In genomic region chrX:133638285-133638684, GRCh38 we compare ENCODE assay signal across 21 cellular contexts.
A peak's percentile ranks its signal among the peaks of the same experiment; 100 is the strongest.
DNase-seq lines count a peak whose midpoint lies in the region; ATAC-seq and TF ChIP-seq lines count a peak whose summit lies in the region.
"Had no signal": no experiment of that assay in that cellular context is flagged by ENCODE, and none has a peak within 500 bp of the region (broad histone marks: within the 10 kb centered on the region; RNA-seq: fewer than 3 reads in every experiment).

No MANE protein-coding gene starts in this region.

- H2BK15ac ChIP-seq in mesendoderm (replicated peaks; ENCODE audit: low read depth), result no peak overlapping the region

- ATAC-seq in T-cell (replicated peaks in 1 of 4) (no peak), HG02870 (IDR thresholded peaks at IDR 0.05; ENCODE audit: unreplicated experiment) (no peak)
- ATAC-seq: activated naive CD8-positive, alpha-beta T cell treated with anti-CD3 and anti-CD28 coated beads, Interleukin-2, amount 50 U/mL, for 24 hours; activated T-helper 17 cell treated with anti-CD3 and anti-CD28 coated beads, Interleukin-2, amount 50 U/mL, for 72 hours; gastroesophageal sphincter; GM12878; left cardiac atrium had no signal

- no peaks in the 10 kb centered on the region for H3K79me1 ChIP-seq in mesendoderm (ENCODE audit: low read length)

- no peaks in the 10 kb centered on the region for H3K79me2 ChIP-seq in mesendoderm (ENCODE audit: control insufficient read depth, insufficient read depth, low read length)

- no peak overlapping the region for H2AK5ac ChIP-seq in mesendoderm (ENCODE audit: low read length)

- H3K27me3 ChIP-seq in mesendoderm (ENCODE audit: insufficient read depth, low read length, poor library complexity) (no peaks in the 10 kb centered on the region), sigmoid colon (no peaks in the 10 kb centered on the region)
- H3K27me3 ChIP-seq: cardiac muscle cell, gastroesophageal sphincter had no signal

- no peaks in the 10 kb centered on the region for H3K4me1 ChIP-seq in mesendoderm (ENCODE audit: control insufficient read depth, low read depth, low read length)
- H3K4me1 ChIP-seq in sigmoid colon, result no peaks in the 10 kb centered on the region
- H3K4me1 ChIP-seq: spleen had no signal

- no peak overlapping the region for H2BK5ac ChIP-seq in mesendoderm (ENCODE audit: low read length)

- DNase-seq in DMS153 treated with DMSO at 0.1 percent for 48 hours (lab: John Stamatoyannopoulos, UW; ENCODE audit: unreplicated experiment) (peak; percentile 27), NCI-H2029 (lab: John Stamatoyannopoulos, UW) (peak; percentile 45), astrocyte of the spinal cord (ENCODE audit: low read depth, low spot score) (peak; percentile 27), mesendoderm (no peak), T-cell (no peak), T-helper 2 cell (no peak), sigmoid colon (no peak)
- DNase-seq: activated CD4-positive, CD25-positive, alpha-beta regulatory T cell treated with anti-CD3 and anti-CD28 coated beads, Interleukin-2, amount 50 U/mL, for 72 hours; activated naive CD8-positive, alpha-beta T cell treated with anti-CD3 and anti-CD28 coated beads, Interleukin-2, amount 50 U/mL, for 24 hours; dermis blood vessel endothelial cell; left cardiac atrium; NCI-H1092; NCI-H82; spleen had no signal

- no peaks in the 10 kb centered on the region for H3K36me3 Mint-ChIP-seq in T-cell

- no peak overlapping the region for H3K4me3 Mint-ChIP-seq in T-cell
- H3K4me3 Mint-ChIP-seq: activated naive CD8-positive, alpha-beta T cell treated with anti-CD3 and anti-CD28 coated beads, Interleukin-2, amount 50 U/mL, for 24 hours; activated T-helper 17 cell treated with anti-CD3 and anti-CD28 coated beads, Interleukin-2, amount 50 U/mL, for 72 hours; neural crest cell had no signal

- TF ChIP-seq EP300 in sigmoid colon (IDR thresholded peaks at IDR 0.05), result no peak

- in situ Hi-C loops in astrocyte of the spinal cord (cut with HindIII; ENCODE audit: low sequenced_read_pairs), result no loop called here

- CTCF ChIA-PET in T-cell (lab: Charles Lee), result no interaction called here

- peaks cover 0 to 33% of the 10 kb centered on the region in 2 donors for H3K27me3 Mint-ChIP-seq in T-cell
- H3K27me3 Mint-ChIP-seq: activated naive CD8-positive, alpha-beta T cell treated with anti-CD3 and anti-CD28 coated beads, Interleukin-2, amount 50 U/mL, for 24 hours; activated T-helper 17 cell treated with anti-CD3 and anti-CD28 coated beads, Interleukin-2, amount 50 U/mL, for 72 hours had no signal

- H3K9me3 Mint-ChIP-seq in T-cell, result no peaks in the 10 kb centered on the region
- H3K9me3 Mint-ChIP-seq: activated naive CD8-positive, alpha-beta T cell treated with anti-CD3 and anti-CD28 coated beads, Interleukin-2, amount 50 U/mL, for 24 hours; activated T-helper 17 cell treated with anti-CD3 and anti-CD28 coated beads, Interleukin-2, amount 50 U/mL, for 72 hours; neural crest cell had no signal

- POLR2A ChIA-PET in T-cell (lab: Charles Lee), result no interaction called here

- no peak overlapping the region for H3K27ac ChIP-seq in mesendoderm (ENCODE audit: low read depth, low read length)
- H3K27ac ChIP-seq in sigmoid colon, result no peak overlapping the region
- H3K27ac ChIP-seq: cardiac muscle cell, gastroesophageal sphincter, KMS-11, spleen had no signal

- H3K36me3 ChIP-seq in mesendoderm (ENCODE audit: control insufficient read depth, insufficient read depth, low read length), result no peaks in the 10 kb centered on the region
- H3K36me3 ChIP-seq in sigmoid colon, result no peaks in the 10 kb centered on the region
- H3K36me3 ChIP-seq: cardiac muscle cell, gastroesophageal sphincter, spleen had no signal

- H3K4me2 ChIP-seq in mesendoderm (ENCODE audit: low read length), result no peak overlapping the region
- H3K4me2 ChIP-seq: KMS-11 had no signal

- no peak overlapping the region for H3K4ac ChIP-seq in mesendoderm (ENCODE audit: low read depth, low read length)

- H3K56ac ChIP-seq in mesendoderm (ENCODE audit: low read length), result no peak overlapping the region

- H4K5ac ChIP-seq in mesendoderm (ENCODE audit: low read length), result no peak overlapping the region

- H3K4me1 Mint-ChIP-seq in T-cell, result no peaks in the 10 kb centered on the region
- H3K4me1 Mint-ChIP-seq: activated naive CD8-positive, alpha-beta T cell treated with anti-CD3 and anti-CD28 coated beads, Interleukin-2, amount 50 U/mL, for 24 hours; activated T-helper 17 cell treated with anti-CD3 and anti-CD28 coated beads, Interleukin-2, amount 50 U/mL, for 72 hours had no signal

- no peak overlapping the region for H2BK120ac ChIP-seq in mesendoderm (ENCODE audit: low read depth, low read length)

- H4K8ac ChIP-seq in mesendoderm (ENCODE audit: low read depth, low read length), result no peak overlapping the region

- H3K4me3 ChIP-seq in astrocyte of the spinal cord (ENCODE audit: low read depth, low read length) (no peak overlapping the region), mesendoderm (ENCODE audit: low read length) (no peak overlapping the region), sigmoid colon (no peak overlapping the region)
- H3K4me3 ChIP-seq: cardiac muscle cell, gastroesophageal sphincter, GM12878, spleen had no signal

- H3K23ac ChIP-seq in mesendoderm (ENCODE audit: low read length), result no peak overlapping the region

- H3K9me3 ChIP-seq in sigmoid colon, result no peaks in the 10 kb centered on the region
- H3K9me3 ChIP-seq: gastroesophageal sphincter, spleen had no signal

- no peak overlapping the region for H3K9ac ChIP-seq in mesendoderm (ENCODE audit: low read length)
- H3K9ac ChIP-seq: KMS-11 had no signal

- TF ChIP-seq CTCF in astrocyte of the spinal cord (IDR thresholded peaks at IDR 0.05; ENCODE audit: low read depth, low read length) (no peak), sigmoid colon (IDR thresholded peaks at IDR 0.05) (no peak)

- WGBS in mesendoderm (ENCODE audit: extremely low coverage, insufficient coverage, low lambda C conversion rate), result no CpG with 5 or more reads among the region's 4 CpGs
- WGBS in sigmoid colon, 2 donors, result 32 to 61% methylated on average over 4 of the region's 4 CpGs

- no peak for TF ChIP-seq POLR2A in sigmoid colon (IDR thresholded peaks at IDR 0.05)

- H3K27ac Mint-ChIP-seq in T-cell, result no peak overlapping the region
- H3K27ac Mint-ChIP-seq: activated naive CD8-positive, alpha-beta T cell treated with anti-CD3 and anti-CD28 coated beads, Interleukin-2, amount 50 U/mL, for 24 hours; activated T-helper 17 cell treated with anti-CD3 and anti-CD28 coated beads, Interleukin-2, amount 50 U/mL, for 72 hours had no signal

- H3K18ac ChIP-seq in mesendoderm (ENCODE audit: low read length), result peak overlapping the region; percentile 18

- intact Hi-C loops in sigmoid colon (cut with DNase I), result no loop called here

Comparison
In these comparisons a context has a peak if more than half of its experiments do, and no peak if none do; other contexts are left out.
1. DNase-seq: peak in DMS153 treated with DMSO at 0.1 percent for 48 hours (single experiment), NCI-H2029 (single experiment) and astrocyte of the spinal cord (single experiment); none in mesendoderm (single experiment), T-cell (0 of 34), T-helper 2 cell (0 of 5) and sigmoid colon (single experiment).